Comparison of ENCODE assay signal across 17 cellular contexts in genomic region chr10:43383204-43383971, GRCh38. TPM values are rescaled to one million over a fixed set of nuclear protein-coding genes. Genes with fewer than 3 reads are reported as not detected.
DNase-seq lines count a peak whose midpoint lies in the region; ATAC-seq, FAIRE-seq and TF ChIP-seq lines count a peak whose summit lies in the region.
"Had no signal": no experiment of that assay in that cellular context is flagged by ENCODE, and none has a peak within 500 bp of the region (broad histone marks: within the 10 kb centered on the region; RNA-seq: fewer than 3 reads in every experiment).

No MANE protein-coding gene starts in this region.

- WGBS in H1 (ENCODE audit: extremely low coverage in 1 of 2, insufficient coverage in 1 of 2, insufficient read length in 1 of 2, insufficient replicate concordance in 2 of 2, low coverage in 1 of 2, low lambda C conversion rate in 2 of 2, missing lambda C conversion rate in 1 of 2), 2 experiments: 88% methylated on average over 14 of the region's 14 CpGs; no CpG with 5 or more reads in 1 of the 2 experiments

- H3K36me3 Mint-ChIP-seq in activated CD4-positive, alpha-beta T cell treated with anti-CD3 and anti-CD28 coated beads, Interleukin-2, amount 10 ng/mL, durations not matched to agents 7 days and 5 days (ENCODE audit: low read depth): peaks cover 39% of the 10 kb centered on the region

- no peaks in the 10 kb centered on the region for H3K27me3 Mint-ChIP-seq in activated CD4-positive, alpha-beta T cell treated with anti-CD3 and anti-CD28 coated beads, Interleukin-2, amount 10 ng/mL, durations not matched to agents 7 days and 5 days

- no peak overlapping the region for H3K23ac ChIP-seq in H1 (ENCODE audit: insufficient read length)

- no peak overlapping the region for H2BK15ac ChIP-seq in H1 (ENCODE audit: low read length)

- no peak overlapping the region for H2AK5ac ChIP-seq in H1 (ENCODE audit: low read depth, low read length)

- peaks cover 0 to 9% of the 10 kb centered on the region in 2 experiments; a peak in 2 of 4 replicates for H3K79me2 ChIP-seq in H1 (ENCODE audit: control insufficient read depth in 1 of 2, insufficient read depth in 2 of 2, low read length in 2 of 2)

- H3K14ac ChIP-seq in H1 (ENCODE audit: insufficient read length): no peak overlapping the region

- no peak overlapping the region for H2BK20ac ChIP-seq in H1 (ENCODE audit: low read length)

- no peak overlapping the region for H3K9ac ChIP-seq in H1 (replicated peaks in 1 of 4; ENCODE audit: extremely low read depth in 1 of 4, low read depth in 3 of 4, low read length in 3 of 4)
- H3K9ac ChIP-seq: KMS-11 had no signal

- CTCF ChIA-PET in H1 (lab: Charles Lee; ENCODE audit: partially characterized antibody): interaction anchor here (0.9 to 1.3 kb wide), 4 partner anchors 20 to 114 kb away, joined by 3 to 5 read pairs (median 4); no protein-coding TSS in a partner anchor
- CTCF ChIA-PET in activated CD4-positive, alpha-beta T cell treated with anti-CD3 and anti-CD28 coated beads, Interleukin-2, amount 10 ng/mL, durations not matched to agents 7 days and 5 days (lab: Charles Lee): interaction anchor here (1.2 kb wide), 1 partner anchor 118 kb away, joined by 3 read pairs; no protein-coding TSS in a partner anchor

- H2BK5ac ChIP-seq in H1 (ENCODE audit: low read depth, low read length): no peak overlapping the region

- no peak overlapping the region for H2AFZ ChIP-seq in H1 (ENCODE audit: low read length)

- no peak overlapping the region for H3K4me3 Mint-ChIP-seq in activated CD4-positive, alpha-beta T cell treated with anti-CD3 and anti-CD28 coated beads, Interleukin-2, amount 10 ng/mL, durations not matched to agents 7 days and 5 days

- H3K27ac ChIP-seq in H1 (ENCODE audit: low read depth, low read length): no peak overlapping the region
- H3K27ac ChIP-seq: KMS-11, thyroid gland had no signal

- no peak overlapping the region for H3K27ac Mint-ChIP-seq in activated CD4-positive, alpha-beta T cell treated with anti-CD3 and anti-CD28 coated beads, Interleukin-2, amount 10 ng/mL, durations not matched to agents 7 days and 5 days

- peaks cover 18 to 30% (median 24%) of the 10 kb centered on the region in 4 experiments for H3K36me3 ChIP-seq in H1 (ENCODE audit: control insufficient read depth in 2 of 4, insufficient read depth in 4 of 4, low read length in 3 of 4)

- H4K8ac ChIP-seq in H1 (ENCODE audit: extremely low read depth, insufficient read depth, low read length): peak overlapping the region; percentile 36; the same call in 1 of the 2 replicates

- H3K56ac ChIP-seq in H1 (replicated peaks; ENCODE audit: insufficient read length, low read depth, low read length): no peak overlapping the region

- FAIRE-seq in H1 (lab: Jason Lieb, UNC): no peak
- FAIRE-seq: islet of Langerhans had no signal

- H3K23me2 ChIP-seq in H1 (ENCODE audit: low read depth, low read length): no peaks in the 10 kb centered on the region

- no peak overlapping the region for H4K5ac ChIP-seq in H1 (ENCODE audit: insufficient read length, low read depth, low read length)

- TF ChIP-seq RAD21 in H1 (IDR thresholded peaks at IDR 0.05 in 1 of 2, conservative IDR thresholded peaks at IDR 0.05 in 1 of 2; ENCODE audit: low read depth in 2 of 2, low read length in 2 of 2): no peak

- H3K4me1 Mint-ChIP-seq in activated CD4-positive, alpha-beta T cell treated with anti-CD3 and anti-CD28 coated beads, Interleukin-2, amount 10 ng/mL, durations not matched to agents 7 days and 5 days: peaks cover 29% of the 10 kb centered on the region

- no peaks in the 10 kb centered on the region for H3K27me3 ChIP-seq in H1 (replicated peaks in 1 of 4; ENCODE audit: control insufficient read depth in 3 of 4, extremely low read depth in 1 of 4, insufficient read depth in 3 of 4, low read length in 3 of 4)
- H3K27me3 ChIP-seq: thyroid gland had no signal

- H2BK120ac ChIP-seq in H1 (replicated peaks; ENCODE audit: low read depth, low read length): no peak overlapping the region

- no peak overlapping the region for H3K4ac ChIP-seq in H1 (replicated peaks; ENCODE audit: insufficient read length, low read depth, low read length)

- H3K9me3 ChIP-seq in H1 (ENCODE audit: insufficient read depth in 2 of 2, low read depth in 1 of 2, low read length in 1 of 2): no peaks in the 10 kb centered on the region
- H3K9me3 ChIP-seq: thyroid gland had no signal

- TF ChIP-seq POLR2A in H1 (IDR thresholded peaks at IDR 0.05; ENCODE audit: control extremely low read depth in 1 of 2, low read depth in 2 of 2, low read length in 2 of 2): no peak

- H4K20me1 ChIP-seq in H1 (replicated peaks in 1 of 2; ENCODE audit: control insufficient read depth in 1 of 2, insufficient read depth in 2 of 2, low read length in 2 of 2): peaks cover 13 to 14% of the 10 kb centered on the region in 2 experiments

- ATAC-seq in GM21515 (IDR thresholded peaks at IDR 0.05; ENCODE audit: unreplicated experiment): no peak

- POLR2A ChIA-PET in H1 (lab: Charles Lee; ENCODE audit: partially characterized antibody): interaction anchor here (0.7 to 7.5 kb wide), 7 partner anchors 7 to 73 kb away, joined by 3 to 112 read pairs (median 4); no protein-coding TSS in a partner anchor
- POLR2A ChIA-PET in activated CD4-positive, alpha-beta T cell treated with anti-CD3 and anti-CD28 coated beads, Interleukin-2, amount 10 ng/mL, durations not matched to agents 7 days and 5 days (lab: Charles Lee): no interaction called here

- no peak overlapping the region for H3K4me3 ChIP-seq in H1 (ENCODE audit: extremely low read depth in 1 of 4, insufficient read depth in 2 of 4, low read depth in 3 of 4, low read length in 4 of 4)
- H3K4me3 ChIP-seq: thyroid gland had no signal

- H3K18ac ChIP-seq in H1 (ENCODE audit: extremely low read depth, low read length): no peak overlapping the region

- TF ChIP-seq CTCF in H1 (IDR thresholded peaks at IDR 0.05; ENCODE audit: control extremely low read depth in 1 of 3, insufficient read depth in 1 of 3, low read depth in 1 of 3, low read length in 3 of 3): no peak

- H3K4me2 ChIP-seq in H1 (ENCODE audit: insufficient read depth in 1 of 2, low read depth in 2 of 2, low read length in 2 of 2): no peak overlapping the region
- H3K4me2 ChIP-seq: KMS-11 had no signal

- H4K91ac ChIP-seq in H1 (replicated peaks; ENCODE audit: insufficient read length, low read length): no peak overlapping the region

- H3K9me3 Mint-ChIP-seq in activated CD4-positive, alpha-beta T cell treated with anti-CD3 and anti-CD28 coated beads, Interleukin-2, amount 10 ng/mL, durations not matched to agents 7 days and 5 days: no peaks in the 10 kb centered on the region

- no peak for TF ChIP-seq EP300 in H1 (IDR thresholded peaks at IDR 0.05; ENCODE audit: borderline replicate concordance in 1 of 2, low read depth in 2 of 2, low read length in 2 of 2)

- peaks cover 8% of the 10 kb centered on the region for H3K79me1 ChIP-seq in H1 (ENCODE audit: low read depth, low read length)

- no peak overlapping the region for H2BK12ac ChIP-seq in H1 (ENCODE audit: low read depth, low read length)

- H3K4me1 ChIP-seq in H1 (replicated peaks in 1 of 4; ENCODE audit: control insufficient read depth in 3 of 4, insufficient read depth in 4 of 4, low read length in 3 of 4): no peaks in the 10 kb centered on the region; a peak in 1 of 7 replicates
- H3K4me1 ChIP-seq: thyroid gland had no signal

- DNase-seq in DMS 273 (lab: John Stamatoyannopoulos, UW; ENCODE audit: unreplicated experiment) (peak; percentile 16), DMS 273 treated with DMSO at 0.1 percent for 48 hours (lab: John Stamatoyannopoulos, UW) (no peak), LHCN-M2 (ENCODE audit: low read depth) (peak; percentile 19), H1 (ENCODE audit: low read depth in 1 of 2, low spot score in 2 of 2) (no peak), renal cortical epithelial cell (ENCODE audit: low read depth) (peak; percentile 40), cerebellar cortex (ENCODE audit: low spot score) (no peak)
- DNase-seq in activated CD4-positive, alpha-beta T cell treated with anti-CD3 and anti-CD28 coated beads, Interleukin-2, amount 10 ng/mL, durations not matched to agents 7 days and 5 days: no peak
- DNase-seq: 8988T; activated CD4-positive, alpha-beta T cell treated with anti-CD3 and anti-CD28 coated beads, Interleukin-2, amount 50 U/mL, for 1 hour; activated gamma-delta T cell; DMS79 treated with DMSO at 0.1 percent for 48 hours; NCI-H2029; thyroid gland had no signal

RNA-seq across cellular contexts. Expression of gene FXYD4, which starts 12.0 kb away (rescaled TPM):
- total RNA-seq in LHCN-M2 (2014; rRNA removed): not detected in 2 replicates
- not detected for polyA plus RNA-seq in LHCN-M2 (2012)
- total RNA-seq in H1 (2021; fragmentation: NEBNext Ultra II Directional; extraction: Animal tissue kit (Norgen Biotek cat#: 25700)): not detected in 2 replicates
- not detected in 2 replicates for polyA plus RNA-seq in H1 (2011; rRNA removed)
- not detected for polyA plus RNA-seq in H1 (2011; cell fraction: cytosol; rRNA removed)
- polyA plus RNA-seq in H1 (2011; cell fraction: nucleus; rRNA removed): not detected
- polyA plus RNA-seq in H1 (2012, experiment 1 of 2): not detected in 4 replicates
- not detected for polyA plus RNA-seq in H1 (2012, experiment 2 of 2)
- not detected for polyA plus RNA-seq in H1 (2013, experiment 1 of 2)
- polyA plus RNA-seq in H1 (2013, experiment 2 of 2): not detected
- polyA minus RNA-seq in H1 (2011; rRNA and poly(A)+ RNA removed): not detected in 2 replicates
- not detected for polyA minus RNA-seq in H1 (2011; cell fraction: cytosol; rRNA and poly(A)+ RNA removed)
- not detected for polyA minus RNA-seq in H1 (2011; cell fraction: nucleus; rRNA and poly(A)+ RNA removed)
- total RNA-seq in renal cortical epithelial cell: not detected in 2 replicates
- total RNA-seq in activated CD4-positive, alpha-beta T cell treated with anti-CD3 and anti-CD28 coated beads, Interleukin-2, amount 10 ng/mL, durations not matched to agents 7 days and 5 days: not detected
- total RNA-seq: T-helper 1 cell treated with Interleukin-12 subunit alpha and Interleukin-12 subunit beta and Interleukin-4 antibody, amounts not matched to agents 30 ng/mL and 1 ng/mL, for 36 hours; thyroid gland had no signal

RNA-seq across cellular contexts. Expression of gene HNRNPF, which starts 25.6 kb away (rescaled TPM):
- 237 and 256 TPM in 2 replicates for total RNA-seq in LHCN-M2 (2014; rRNA removed)
- 116 TPM for polyA plus RNA-seq in LHCN-M2 (2012)
- total RNA-seq in H1 (2021; fragmentation: NEBNext Ultra II Directional; extraction: Animal tissue kit (Norgen Biotek cat#: 25700)): 389 and 397 TPM in 2 replicates
- polyA plus RNA-seq in H1 (2011; rRNA removed): 208 and 209 TPM in 2 replicates
- polyA plus RNA-seq in H1 (2011; cell fraction: cytosol; rRNA removed): 285 TPM
- 199 TPM for polyA plus RNA-seq in H1 (2011; cell fraction: nucleus; rRNA removed)
- polyA plus RNA-seq in H1 (2012, experiment 1 of 2): 322 to 369 TPM (median 332 TPM) in 4 replicates
- 154 TPM for polyA plus RNA-seq in H1 (2012, experiment 2 of 2)
- polyA plus RNA-seq in H1 (2013, experiment 1 of 2): 167 TPM
- 175 TPM for polyA plus RNA-seq in H1 (2013, experiment 2 of 2)
- polyA minus RNA-seq in H1 (2011; rRNA and poly(A)+ RNA removed): 303 and 334 TPM in 2 replicates
- polyA minus RNA-seq in H1 (2011; cell fraction: cytosol; rRNA and poly(A)+ RNA removed): 147 TPM
- 101 TPM for polyA minus RNA-seq in H1 (2011; cell fraction: nucleus; rRNA and poly(A)+ RNA removed)
- total RNA-seq in renal cortical epithelial cell: 302 and 345 TPM in 2 replicates
- 100 to 1,000 TPM; 464 to 481 TPM for total RNA-seq in activated CD4-positive, alpha-beta T cell treated with anti-CD3 and anti-CD28 coated beads, Interleukin-2, amount 10 ng/mL, durations not matched to agents 7 days and 5 days

RNA-seq across cellular contexts. Expression of gene ZNF487, which starts 53.5 kb away (rescaled TPM):
- total RNA-seq in LHCN-M2 (2014; rRNA removed) (6.0 and 6.7 TPM in 2 replicates), renal cortical epithelial cell (4.2 and 8.3 TPM in 2 replicates)
- 1.7 TPM for polyA plus RNA-seq in LHCN-M2 (2012)
- 1.9 TPM in 2 replicates for total RNA-seq in H1 (2021; fragmentation: NEBNext Ultra II Directional; extraction: Animal tissue kit (Norgen Biotek cat#: 25700))
- 1.9 and 2.5 TPM in 2 replicates for polyA plus RNA-seq in H1 (2011; rRNA removed)
- polyA plus RNA-seq in H1 (2011; cell fraction: cytosol; rRNA removed): 1.8 TPM
- 2.7 TPM for polyA plus RNA-seq in H1 (2011; cell fraction: nucleus; rRNA removed)
- polyA plus RNA-seq in H1 (2012, experiment 1 of 2): 0.97 to 1.6 TPM (median 1.3 TPM) in 4 replicates
- polyA plus RNA-seq in H1 (2012, experiment 2 of 2): 1.8 TPM
- polyA plus RNA-seq in H1 (2013, experiment 1 of 2): 1.6 TPM
- polyA plus RNA-seq in H1 (2013, experiment 2 of 2): 1.4 TPM
- 0.57 and 3.0 TPM in 2 replicates for polyA minus RNA-seq in H1 (2011; rRNA and poly(A)+ RNA removed)
- polyA minus RNA-seq in H1 (2011; cell fraction: cytosol; rRNA and poly(A)+ RNA removed): not detected
- 3.3 TPM for polyA minus RNA-seq in H1 (2011; cell fraction: nucleus; rRNA and poly(A)+ RNA removed)
- total RNA-seq in activated CD4-positive, alpha-beta T cell treated with anti-CD3 and anti-CD28 coated beads, Interleukin-2, amount 10 ng/mL, durations not matched to agents 7 days and 5 days: 1 to 10 TPM; 3.8 to 5.6 TPM

Comparison
In these comparisons a context has a peak if more than half of its experiments do, and no peak if none do; other contexts are left out.
1. DNase-seq: peak in DMS 273 (single experiment), LHCN-M2 (single experiment) and renal cortical epithelial cell (single experiment); none in DMS 273 treated with DMSO at 0.1 percent for 48 hours (single experiment), H1 (0 of 2), activated CD4-positive, alpha-beta T cell treated with anti-CD3 and anti-CD28 coated beads, Interleukin-2, amount 10 ng/mL, durations not matched to agents 7 days and 5 days (single experiment) and cerebellar cortex (single experiment).